In genomic region chr2:85308201-85308600, GRCh38 we compare ENCODE assay signal across 17 cellular contexts. TPM values are rescaled to one million over a fixed set of nuclear protein-coding genes. Genes with fewer than 3 reads are reported as not detected.
DNase-seq lines count a peak whose midpoint lies in the region; ATAC-seq and TF ChIP-seq lines count a peak whose summit lies in the region.
"Had no signal": no experiment of that assay in that cellular context is flagged by ENCODE, and none has a peak within 500 bp of the region (broad histone marks: within the 10 kb centered on the region; RNA-seq: fewer than 3 reads in every experiment).

No MANE protein-coding gene starts in this region.

- H3K36me3 ChIP-seq in GM23338 (ENCODE audit: insufficient read depth) (peaks cover 15% of the 10 kb centered on the region; the same call in 1 of the 2 replicates), A673 (ENCODE audit: insufficient read depth, low read length, poor library complexity, severe bottlenecking) (peaks cover 3% of the 10 kb centered on the region)

- no peak overlapping the region for H3K27ac Mint-ChIP-seq in GM23338
- peak overlapping the region; percentile 25 to 90 (median 82) for H3K27ac Mint-ChIP-seq in brain
- peak overlapping the region; percentile 82 to 87 for H3K27ac Mint-ChIP-seq in natural killer cell
- H3K27ac Mint-ChIP-seq: T-helper 1 cell treated with Interleukin-12 subunit alpha and Interleukin-12 subunit beta and Interleukin-4 antibody, amounts not matched to agents 30 μg/mL and 1 μg/mL, for 36 hours had no signal

- CTCF ChIA-PET in A673 (lab: Charles Lee): no interaction called here

- H3K79me2 ChIP-seq in GM23338 (replicated peaks; ENCODE audit: insufficient read depth): no peaks in the 10 kb centered on the region

- TF ChIP-seq CTCF in GM23338 (conservative IDR thresholded peaks at IDR 0.05; ENCODE audit: low read depth in 2 of 2): no peak
- TF ChIP-seq CTCF in brain (conservative IDR thresholded peaks at IDR 0.05): no peak
- TF ChIP-seq CTCF in natural killer cell (IDR thresholded peaks at IDR 0.05): no peak
- TF ChIP-seq CTCF in A673 (conservative IDR thresholded peaks at IDR 0.05; ENCODE audit: low read depth, low read length): no peak

- no peaks in the 10 kb centered on the region for H3K27me3 ChIP-seq in GM23338 (ENCODE audit: insufficient read depth)
- H3K27me3 ChIP-seq in A673 (replicated peaks; ENCODE audit: insufficient read depth, low read depth, low read length, poor library complexity): no peaks in the 10 kb centered on the region

- H3K4me1 ChIP-seq in GM23338 (ENCODE audit: insufficient read depth) (peaks cover 21% of the 10 kb centered on the region), A673 (ENCODE audit: insufficient read depth, low read length, poor library complexity, severe bottlenecking) (no peaks in the 10 kb centered on the region)

- peak; percentile 16 for DNase-seq in ACHN
- DNase-seq in GM23338 (ENCODE audit: low spot score): peak; percentile 53
- no peak for DNase-seq in natural killer cell
- no peak for DNase-seq in Ammon's horn (ENCODE audit: low spot score)
- no peak for DNase-seq in A673 (ENCODE audit: low spot score)
- no peak for DNase-seq in effector CD8-positive, alpha-beta T cell (lab: John Stamatoyannopoulos, UW)
- DNase-seq: activated B cell treated with CpG ODN at 0.5 μM for 24 hours; activated CD8-positive, alpha-beta memory T cell treated with anti-CD3 and anti-CD28 coated beads for 24 hours; central memory CD4-positive, alpha-beta T cell; GOT3; NCI-H1417 treated with DMSO at 0.1 percent for 48 hours; OCI-M1; stimulated activated CD4-positive, alpha-beta T cell treated with anti-CD3 and anti-CD28 coated beads, Interleukin-12 subunit alpha, Interleukin-12 subunit beta, amount 100 ng/mL, for 4 hours; stimulated activated CD8-positive, alpha-beta memory T cell treated with anti-CD3 and anti-CD28 coated beads, Interleukin-4, amount 100 ng/mL, for 48 hours had no signal

- no peaks in the 10 kb centered on the region for H3K9me3 ChIP-seq in A673 (ENCODE audit: low read depth, low read length, poor library complexity, severe bottlenecking)

- H3K9me3 Mint-ChIP-seq in GM23338 (no peaks in the 10 kb centered on the region), brain (no peaks in the 10 kb centered on the region), natural killer cell (no peaks in the 10 kb centered on the region)
- H3K9me3 Mint-ChIP-seq: activated B cell treated with CpG ODN at 0.5 μM for 24 hours; T-helper 1 cell treated with Interleukin-12 subunit alpha and Interleukin-12 subunit beta and Interleukin-4 antibody, amounts not matched to agents 30 μg/mL and 1 μg/mL, for 36 hours had no signal

- POLR2A ChIA-PET in A673 (lab: Charles Lee; ENCODE audit: low non-redundant PET): no interaction called here

- in situ Hi-C loops in ACHN (cut with HindIII; ENCODE audit: low pct_ligation_motif_present, low pct_unique_long_range_greater_than_20kb, low sequenced_read_pairs): no loop called here

- H3K36me3 Mint-ChIP-seq in GM23338 (ENCODE audit: low read depth): peaks cover 72% of the 10 kb centered on the region
- H3K36me3 Mint-ChIP-seq in brain: peaks cover 13% of the 10 kb centered on the region
- H3K36me3 Mint-ChIP-seq in natural killer cell: no peaks in the 10 kb centered on the region

- H3K4me3 Mint-ChIP-seq in GM23338 (no peak overlapping the region), brain (no peak overlapping the region), natural killer cell (peak overlapping the region; percentile 35)
- H3K4me3 Mint-ChIP-seq: T-helper 1 cell treated with Interleukin-12 subunit alpha and Interleukin-12 subunit beta and Interleukin-4 antibody, amounts not matched to agents 30 μg/mL and 1 μg/mL, for 36 hours had no signal

- no peaks in the 10 kb centered on the region for H3K9me2 ChIP-seq in GM23338 (ENCODE audit: insufficient read depth)

- no peak overlapping the region for H2AFZ ChIP-seq in GM23338

- H3K27me3 Mint-ChIP-seq in GM23338 (ENCODE audit: insufficient read depth, low read depth, poor library complexity): peaks cover 26% of the 10 kb centered on the region
- no peaks in the 10 kb centered on the region for H3K27me3 Mint-ChIP-seq in brain
- H3K27me3 Mint-ChIP-seq in natural killer cell (ENCODE audit: low read depth in 2 of 2): peaks cover 0 to 4% of the 10 kb centered on the region in 2 donors

- ATAC-seq in GM23338 (no peak), natural killer cell (no peak), HG02981 (IDR thresholded peaks at IDR 0.05; ENCODE audit: unreplicated experiment) (no peak)

- peaks cover 20% of the 10 kb centered on the region for H3F3A ChIP-seq in GM23338 (replicated peaks; ENCODE audit: low read depth)

- no TSS peak for BruUV-seq in A673 (replicated peaks; lab: Mats Ljungman, UMichigan)

- intact Hi-C loops in natural killer cell (cut with micrococcal nuclease) (no loop called here), A673 (cut with micrococcal nuclease; ENCODE audit: unreplicated experiment) (no loop called here)

- H3K27ac ChIP-seq in GM23338 (ENCODE audit: low read depth) (0 out of 2 replicates have a peak overlapping the region, but pooled peaks have one; percentile 63), A673 (ENCODE audit: low read depth, low read length, poor library complexity, severe bottlenecking) (no peak overlapping the region)

- H3K4me3 ChIP-seq in GM23338 (no peak overlapping the region), A673 (ENCODE audit: low read depth, low read length, poor library complexity, severe bottlenecking) (no peak overlapping the region)

- H3K4me1 Mint-ChIP-seq in GM23338: peaks cover 32% of the 10 kb centered on the region
- peaks cover 23% of the 10 kb centered on the region for H3K4me1 Mint-ChIP-seq in brain
- peaks cover 22 to 36% of the 10 kb centered on the region in 2 donors for H3K4me1 Mint-ChIP-seq in natural killer cell

- H4K20me1 ChIP-seq in GM23338 (replicated peaks; ENCODE audit: insufficient read depth): peaks cover 15% of the 10 kb centered on the region

- no peak overlapping the region for H3K4me2 ChIP-seq in GM23338

TF ChIP-seq in GM23338, 12 proteins besides CTCF, POLR2A, EP300 and RAD21:
- TF ChIP-seq EZH2phosphoT487 (IDR thresholded peaks at IDR 0.05; ENCODE audit: unreplicated experiment): no peak
- TF ChIP-seq ETS1 (IDR thresholded peaks at IDR 0.05): no peak
- TF ChIP-seq ZNF331 (CRISPR knock-in tag; IDR thresholded peaks at IDR 0.05; ENCODE audit: low read depth): no peak
- no peak for TF ChIP-seq NANOG (IDR thresholded peaks at IDR 0.05; ENCODE audit: borderline replicate concordance)

RNA-seq across cellular contexts. Expression of gene TGOLN2, which starts 19.6 kb away (rescaled TPM):
- total RNA-seq in GM23338 (2014; rRNA removed; shearing (Covaris generic)): 48.3 and 49.4 TPM in 2 replicates
- polyA plus RNA-seq in GM23338 (2016; fragmentation: Nextera tagmentation; extraction: Ambion mirVana): 17.8 and 20.8 TPM in 2 replicates
- polyA plus RNA-seq in brain (ENCODE audit: insufficient read depth, low read depth, low replicate concordance): 80.0 TPM
- total RNA-seq in natural killer cell: 100 to 1,000 TPM; 190 to 207 (median 194) TPM
- 48.8 and 56.0 TPM in 2 replicates for total RNA-seq in A673 (2021)

RNA-seq across cellular contexts. Expression of gene RETSAT, which starts 46.1 kb away (rescaled TPM):
- 12.5 and 16.4 TPM in 2 replicates for total RNA-seq in GM23338 (2014; rRNA removed; shearing (Covaris generic))
- 2.3 and 2.6 TPM in 2 replicates for polyA plus RNA-seq in GM23338 (2016; fragmentation: Nextera tagmentation; extraction: Ambion mirVana)
- polyA plus RNA-seq in brain (ENCODE audit: insufficient read depth, low read depth, low replicate concordance): 33.3 TPM
- 10 to 100 TPM; 22.7 to 36.5 (median 33.9) TPM for total RNA-seq in natural killer cell
- total RNA-seq in A673 (2021): 28.4 and 30.4 TPM in 2 replicates

RNA-seq across cellular contexts. Expression of gene ELMOD3, which starts 46.4 kb away (rescaled TPM):
- 7.1 and 8.9 TPM in 2 replicates for total RNA-seq in GM23338 (2014; rRNA removed; shearing (Covaris generic))
- 5.9 and 8.6 TPM in 2 replicates for polyA plus RNA-seq in GM23338 (2016; fragmentation: Nextera tagmentation; extraction: Ambion mirVana)
- polyA plus RNA-seq in brain (ENCODE audit: insufficient read depth, low read depth, low replicate concordance): 14.6 TPM
- total RNA-seq in natural killer cell: 10 to 100 TPM; 22.4 to 33.9 (median 24.8) TPM
- 13.0 and 16.4 TPM in 2 replicates for total RNA-seq in A673 (2021)

Comparison
In these comparisons a context has a peak if more than half of its experiments do, and no peak if none do; other contexts are left out.
1. DNase-seq: peak in ACHN (single experiment) and GM23338 (single experiment); none in natural killer cell (single experiment), Ammon's horn (single experiment), A673 (single experiment) and effector CD8-positive, alpha-beta T cell (single experiment).